Comparison of ENCODE assay signal across 8 cellular contexts in the genomic region with DNA sequence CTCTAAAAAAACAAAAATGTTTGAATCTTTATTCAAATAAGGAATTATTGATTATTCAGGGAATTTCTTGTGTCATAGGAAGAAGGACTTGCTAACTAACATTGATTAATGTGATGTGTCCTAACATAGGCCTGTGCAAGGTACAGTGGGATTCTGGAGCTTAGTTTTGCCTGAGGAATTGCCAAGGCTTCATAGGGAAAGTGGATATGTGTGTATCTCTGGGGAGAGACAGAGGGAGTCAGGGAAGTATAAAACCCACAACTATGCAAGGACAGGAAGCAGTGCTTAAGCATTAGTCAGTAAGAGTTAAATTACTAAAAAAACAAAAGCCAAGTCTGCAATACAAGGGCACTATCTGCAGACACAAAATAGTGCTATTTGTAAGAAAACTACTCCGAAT. TPM values are rescaled to one million over a fixed set of nuclear protein-coding genes. Genes with fewer than 3 reads are reported as not detected.
DNase-seq lines count a peak whose midpoint lies in the region; ATAC-seq and TF ChIP-seq lines count a peak whose summit lies in the region.

No MANE protein-coding gene starts in this region.

- H3K27ac ChIP-seq in right cardiac atrium (ENCODE audit: low read length) (no peak overlapping the region), upper lobe of right lung (no peak overlapping the region)

- H3K4me3 Mint-ChIP-seq in Caco-2 (ENCODE audit: unreplicated experiment) = no peak overlapping the region

- POLR2A ChIA-PET in Caco-2 (lab: Charles Lee) = no interaction called here

- H3K27ac Mint-ChIP-seq in Caco-2 (ENCODE audit: unreplicated experiment) = no peak overlapping the region

- H3K9me3 Mint-ChIP-seq in Caco-2 (ENCODE audit: unreplicated experiment) = no peaks in the 10 kb centered on the region

- H3K27me3 ChIP-seq in right cardiac atrium (ENCODE audit: control insufficient read depth, insufficient read depth) (no peaks in the 10 kb centered on the region), upper lobe of right lung (no peaks in the 10 kb centered on the region), Caco-2 (replicated peaks; ENCODE audit: control insufficient read depth, insufficient read depth, low read length) (no peaks in the 10 kb centered on the region)

- peak; percentile 31 to 34 for ATAC-seq in right cardiac atrium
- ATAC-seq in Right ventricle myocardium inferior = no peak
- peak; percentile 94 for ATAC-seq in SK-N-SH treated with all-trans-retinoic acid at 6 μM for 48 hours
- ATAC-seq in upper lobe of right lung = peak; percentile 30
- ATAC-seq in HG02623 (IDR thresholded peaks at IDR 0.05; ENCODE audit: unreplicated experiment) = no peak
- ATAC-seq in GM21515 (IDR thresholded peaks at IDR 0.05; ENCODE audit: unreplicated experiment) = no peak

- no peaks in the 10 kb centered on the region for H3K36me3 Mint-ChIP-seq in Caco-2 (ENCODE audit: insufficient read depth, unreplicated experiment)

- H3K4me3 ChIP-seq in right cardiac atrium (ENCODE audit: low read length) (no peak overlapping the region), fibroblast of the aortic adventitia (ENCODE audit: low read depth, low read length) (no peak overlapping the region), upper lobe of right lung (no peak overlapping the region), Caco-2 (ENCODE audit: low read depth, low read length) (no peak overlapping the region)

- no TSS peak for BruUV-seq in Caco-2 (replicated peaks; lab: Mats Ljungman, UMichigan)

- CTCF ChIA-PET in Caco-2 (lab: Charles Lee) = no interaction called here

- peaks cover 3% of the 10 kb centered on the region for H3K4me1 Mint-ChIP-seq in Caco-2 (ENCODE audit: low read depth, unreplicated experiment)

- H3K4me1 ChIP-seq in right cardiac atrium (ENCODE audit: control insufficient read depth, insufficient read depth, low read length) (peaks cover 18% of the 10 kb centered on the region), upper lobe of right lung (peaks cover 31% of the 10 kb centered on the region), Caco-2 (peaks cover 3% of the 10 kb centered on the region)

- 57% methylated on average over 1 of the region's 1 CpG for WGBS in right cardiac atrium

- intact Hi-C loops in right cardiac atrium (cut with DNase I) (no loop called here), Right ventricle myocardium inferior (cut with DNase I) (no loop called here), upper lobe of right lung (cut with DNase I) (no loop called here), Caco-2 (cut with micrococcal nuclease; ENCODE audit: unreplicated experiment) (no loop called here)

- DNase-seq in right cardiac atrium = no peak
- DNase-seq in Right ventricle myocardium inferior (ENCODE audit: missing footprints) = no peak
- peak; percentile 90 for DNase-seq in fibroblast of the aortic adventitia (ENCODE audit: low read depth)
- no peak for DNase-seq in upper lobe of right lung
- no peak for DNase-seq in Caco-2

- H3K9me3 ChIP-seq in right cardiac atrium (ENCODE audit: control insufficient read depth, low read length) (no peaks in the 10 kb centered on the region), upper lobe of right lung (no peaks in the 10 kb centered on the region), Caco-2 (no peaks in the 10 kb centered on the region)

- H3K36me3 ChIP-seq in upper lobe of right lung = no peaks in the 10 kb centered on the region
- no peaks in the 10 kb centered on the region for H3K36me3 ChIP-seq in Caco-2 (ENCODE audit: control insufficient read depth, insufficient read depth, low read length)

- no peaks in the 10 kb centered on the region for H3K27me3 Mint-ChIP-seq in Caco-2 (ENCODE audit: insufficient read depth, unreplicated experiment)

- no peak for TF ChIP-seq CTCF in fibroblast of the aortic adventitia (IDR thresholded peaks at IDR 0.05; ENCODE audit: insufficient read depth, low read length)
- TF ChIP-seq CTCF in upper lobe of right lung (IDR thresholded peaks at IDR 0.05) = no peak
- no peak for TF ChIP-seq CTCF in Caco-2 (IDR thresholded peaks at IDR 0.05; ENCODE audit: insufficient read depth in 1 of 2, low read depth in 1 of 2, low read length in 1 of 2, severe bottlenecking in 1 of 2, unreplicated experiment in 1 of 2)

TF ChIP-seq in SK-N-SH treated with all-trans-retinoic acid at 6 μM for 48 hours, 23 proteins besides CTCF, POLR2A, EP300 and RAD21:
- TF ChIP-seq POU6F1 (CRISPR knock-in tag; IDR thresholded peaks at IDR 0.05; ENCODE audit: borderline replicate concordance, low read depth) (no peak), TSHZ2 (CRISPR knock-in tag; IDR thresholded peaks at IDR 0.05) (no peak), BACH2 (CRISPR knock-in tag; IDR thresholded peaks at IDR 0.05; ENCODE audit: borderline replicate concordance) (no peak), ARNTL (CRISPR knock-in tag; IDR thresholded peaks at IDR 0.05; ENCODE audit: borderline replicate concordance, low read depth) (no peak), ESRRG (CRISPR knock-in tag; IDR thresholded peaks at IDR 0.05) (no peak), ZFP3 (CRISPR knock-in tag; IDR thresholded peaks at IDR 0.05) (no peak), PPARA (CRISPR knock-in tag; IDR thresholded peaks at IDR 0.05; ENCODE audit: borderline replicate concordance) (no peak), ZC3H10 (CRISPR knock-in tag; IDR thresholded peaks at IDR 0.05) (no peak), ZNF8 (CRISPR knock-in tag; IDR thresholded peaks at IDR 0.05) (no peak), GLIS3 (CRISPR knock-in tag; IDR thresholded peaks at IDR 0.05) (no peak), TCF4 (CRISPR knock-in tag; IDR thresholded peaks at IDR 0.05; ENCODE audit: borderline replicate concordance) (no peak), TOX (CRISPR knock-in tag; IDR thresholded peaks at IDR 0.05; ENCODE audit: borderline replicate concordance) (no peak), RARB (CRISPR knock-in tag; IDR thresholded peaks at IDR 0.05) (no peak), OSR1 (CRISPR knock-in tag; IDR thresholded peaks at IDR 0.05) (no peak), ISL1 (CRISPR knock-in tag; IDR thresholded peaks at IDR 0.05) (no peak)
- TF ChIP-seq, protein P1, sequence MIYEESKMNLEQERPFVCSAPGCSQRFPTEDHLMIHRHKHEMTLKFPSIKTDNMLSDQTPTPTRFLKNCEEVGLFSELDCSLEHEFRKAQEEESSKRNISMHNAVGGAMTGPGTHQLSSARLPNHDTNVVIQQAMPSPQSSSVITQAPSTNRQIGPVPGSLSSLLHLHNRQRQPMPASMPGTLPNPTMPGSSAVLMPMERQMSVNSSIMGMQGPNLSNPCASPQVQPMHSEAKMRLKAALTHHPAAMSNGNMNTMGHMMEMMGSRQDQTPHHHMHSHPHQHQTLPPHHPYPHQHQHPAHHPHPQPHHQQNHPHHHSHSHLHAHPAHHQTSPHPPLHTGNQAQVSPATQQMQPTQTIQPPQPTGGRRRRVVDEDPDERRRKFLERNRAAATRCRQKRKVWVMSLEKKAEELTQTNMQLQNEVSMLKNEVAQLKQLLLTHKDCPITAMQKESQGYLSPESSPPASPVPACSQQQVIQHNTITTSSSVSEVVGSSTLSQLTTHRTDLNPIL (CRISPR knock-in tag; IDR thresholded peaks at IDR 0.05; ENCODE audit: low read depth) = no peak
TF ChIP-seq in SK-N-SH treated with all-trans-retinoic acid at 6 μM for 48 hours: peak in this region for 0.

RNA-seq across cellular contexts. Expression of gene WDFY2, which starts 59.6 kb away (rescaled TPM):
- total RNA-seq in right cardiac atrium = 1 to 10 TPM; 4.9 to 7.9 (median 6.4) TPM
- polyA plus RNA-seq in right cardiac atrium = 2.6 TPM
- 4.7 TPM for total RNA-seq in Right ventricle myocardium inferior
- 4.7 and 10.2 TPM in 2 replicates for total RNA-seq in fibroblast of the aortic adventitia (ENCODE audit: low replicate concordance)
- total RNA-seq in upper lobe of right lung = 13.1 TPM
- total RNA-seq in Caco-2 (2022) = 6.3 and 9.2 TPM in 2 replicates

Comparison
In these comparisons a context has a peak if more than half of its experiments do, and no peak if none do; other contexts are left out.
1. ATAC-seq: peak in right cardiac atrium (2 of 2), SK-N-SH treated with all-trans-retinoic acid at 6 μM for 48 hours (single experiment) and upper lobe of right lung (single experiment); none in Right ventricle myocardium inferior (single experiment), HG02623 (single experiment) and GM21515 (single experiment).